Comparison of ENCODE assay signal across 8 cellular contexts in the genomic region with DNA sequence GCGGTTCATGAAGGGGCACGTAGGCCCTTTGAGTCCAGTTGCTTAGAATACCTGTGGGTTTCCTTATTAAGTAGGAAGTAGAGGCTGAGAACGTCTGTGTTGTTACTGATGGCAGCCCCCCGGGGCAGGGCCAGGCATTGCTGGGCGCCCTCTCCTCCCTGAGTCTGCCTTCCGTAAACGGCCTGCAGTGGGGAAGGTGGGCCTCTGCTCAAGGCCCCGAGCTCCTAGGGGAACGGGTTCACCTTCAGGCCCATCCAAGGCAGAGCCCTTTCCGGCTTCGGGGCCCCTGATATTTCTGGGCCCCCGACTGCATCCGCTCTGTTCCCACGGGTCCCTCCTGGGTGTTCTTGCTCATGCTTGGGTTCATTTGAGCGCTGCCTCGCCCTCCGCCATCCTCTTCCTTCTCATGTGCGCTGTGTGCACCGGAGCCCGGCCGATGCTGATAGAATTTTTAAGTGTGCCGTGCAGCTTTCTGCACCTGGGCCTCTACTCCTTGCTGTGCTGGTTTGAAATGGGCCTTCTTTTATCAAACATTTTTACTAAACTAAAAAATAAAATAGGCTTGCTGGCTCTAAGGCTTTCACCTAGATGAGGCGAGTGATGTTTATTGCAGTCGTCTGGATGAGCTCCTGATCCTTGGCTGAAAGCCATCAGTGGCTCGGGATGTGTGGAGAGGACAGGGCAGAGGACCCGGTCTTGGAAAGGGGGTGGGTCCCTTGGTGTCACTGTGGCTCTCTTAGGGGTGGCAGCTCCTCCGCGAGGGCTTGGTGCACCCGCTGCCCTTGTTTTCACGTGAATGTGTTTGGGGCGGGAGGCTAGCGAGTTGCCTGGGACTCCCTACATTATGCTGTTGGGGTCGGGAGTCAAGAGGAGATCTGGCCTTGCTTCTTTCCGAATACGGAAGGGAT. TPM values are rescaled to one million over a fixed set of nuclear protein-coding genes. Genes with fewer than 3 reads are reported as not detected.
DNase-seq lines count a peak whose midpoint lies in the region; ATAC-seq, FAIRE-seq and TF ChIP-seq lines count a peak whose summit lies in the region.

No MANE protein-coding gene starts in this region.

- peak overlapping the region; percentile 79 for H3K4me3 Mint-ChIP-seq in activated T-cell treated with anti-CD3 and anti-CD28 coated beads, Interleukin-2, amount 50 U/mL, for 4 hours

- no peaks in the 10 kb centered on the region for H3K27me3 ChIP-seq in HepG2 (ENCODE audit: control insufficient read depth in 1 of 2, insufficient read depth in 2 of 2, low read length in 2 of 2)

- TF ChIP-seq RAD21 in HepG2 (CRISPR knock-in tag; IDR thresholded peaks at IDR 0.05), result no peak

- H3K4me3 ChIP-seq in HepG2 (replicated peaks in 1 of 3; ENCODE audit: insufficient read depth in 1 of 3, low read depth in 2 of 3, low read length in 3 of 3), result peak overlapping the region; percentile 58 to 77 (median 64)

- intact Hi-C loops in HepG2 (cut with micrococcal nuclease; ENCODE audit: unreplicated experiment), result loop anchor here (2.0 to 5.0 kb wide), 3 partner anchors 16 to 377 kb away; no protein-coding TSS in a partner anchor

- no peak for FAIRE-seq in HepG2 (lab: Jason Lieb, UNC)

- in situ Hi-C loops in HepG2 (cut with HindIII; ENCODE audit: extremely low pct_ligation_motif_present, low pct_unique_long_range_greater_than_20kb), result no loop called here

- no peaks in the 10 kb centered on the region for H3K9me3 ChIP-seq in HepG2 (ENCODE audit: low read length)

- ATAC-seq in GM18907 (IDR thresholded peaks at IDR 0.05; ENCODE audit: unreplicated experiment), result peak; percentile 31
- peak; percentile 19 for ATAC-seq in HG02798 (IDR thresholded peaks at IDR 0.05; ENCODE audit: poor library complexity, unreplicated experiment)
- peak; percentile 28 to 56 for ATAC-seq in activated T-cell treated with anti-CD3 and anti-CD28 coated beads, Interleukin-2, amount 50 U/mL, for 4 hours
- ATAC-seq in HepG2, result peak; percentile 48

- H3K4me2 ChIP-seq in HepG2 (ENCODE audit: low read depth, low read length), result peak overlapping the region; percentile 90

- no peaks in the 10 kb centered on the region for H3K9me3 Mint-ChIP-seq in activated T-cell treated with anti-CD3 and anti-CD28 coated beads, Interleukin-2, amount 50 U/mL, for 4 hours

- peaks cover 46% of the 10 kb centered on the region for H3K4me1 ChIP-seq in HepG2 (ENCODE audit: insufficient read depth, low read length)

- peak overlapping the region; percentile 82 for H3K27ac ChIP-seq in HepG2 (ENCODE audit: extremely low read length, insufficient read depth, low read length)

- CTCF ChIA-PET in HepG2 (lab: Yijun Ruan, JAX; ENCODE audit: low intra/inter-chr PET ratio, low total read pairs), result interaction anchor here (0.9 kb wide), 1 partner anchor 24 kb away, joined by 3 read pairs; no protein-coding TSS in a partner anchor
- CTCF ChIA-PET in HEK293T (lab: Yijun Ruan, JAX), result interaction anchor here (1.5 to 1.8 kb wide), 2 partner anchors 16 to 29 kb away, joined by 6 to 8 read pairs; no protein-coding TSS in a partner anchor

- TF ChIP-seq POLR2A in HepG2 (IDR thresholded peaks at IDR 0.05; ENCODE audit: insufficient read depth in 1 of 2, low read depth in 2 of 2, low read length in 2 of 2), result no peak

- BruUV-seq in HepG2 (replicated peaks; lab: Mats Ljungman, UMichigan), result TSS peak; percentile 54

- TF ChIP-seq CTCF in HepG2 (CRISPR knock-in tag; IDR thresholded peaks at IDR 0.05), result no peak

- DNase-seq in activated T-cell treated with anti-CD3 and anti-CD28 coated beads, Interleukin-2, amount 50 U/mL, for 4 hours, result no peak
- DNase-seq in HepG2 (ENCODE audit: low spot score) (no peak), epidermal melanocyte (ENCODE audit: insufficient read length, low spot score) (no peak), inferior parietal cortex (ENCODE audit: extremely low spot score) (no peak), HEK293T (ENCODE audit: extremely low spot score) (no peak), NCI-H1436 (lab: John Stamatoyannopoulos, UW) (no peak)

- no peak overlapping the region for H2AFZ ChIP-seq in HepG2 (ENCODE audit: low read length)

- H4K20me1 ChIP-seq in HepG2 (ENCODE audit: insufficient read depth, low read length), result peaks cover 17% of the 10 kb centered on the region; the same call in 1 of the 2 replicates

- H3K9ac ChIP-seq in HepG2 (ENCODE audit: insufficient read depth, low read depth, low read length), result peak overlapping the region; percentile 79

- TF ChIP-seq EP300 in HepG2 (IDR thresholded peaks at IDR 0.05; ENCODE audit: low read depth in 2 of 2, low read length in 2 of 2) (no peak), HepG2 (CRISPR knock-in tag; IDR thresholded peaks at IDR 0.05; ENCODE audit: borderline replicate concordance) (no peak)

- peaks cover 82% of the 10 kb centered on the region for H3K4me1 Mint-ChIP-seq in activated T-cell treated with anti-CD3 and anti-CD28 coated beads, Interleukin-2, amount 50 U/mL, for 4 hours (ENCODE audit: low read depth)

- POLR2A ChIA-PET in HepG2 (lab: Yijun Ruan, JAX), result interaction anchor here (0.9 to 4.8 kb wide), 15 partner anchors 10 to 211 kb away, joined by 3 to 144 read pairs (median 8); partner anchors contain the start of gene TBC1D22A
- POLR2A ChIA-PET in HEK293T (lab: Yijun Ruan, JAX), result interaction anchor here (0.7 to 3.9 kb wide), 4 partner anchors 10 to 16 kb away, joined by 3 to 41 read pairs (median 3); partner anchors contain the start of gene TBC1D22A

- peaks cover under 1 to 2% of the 10 kb centered on the region in 2 experiments; a peak in 3 of 5 replicates for H3K36me3 ChIP-seq in HepG2 (replicated peaks in 1 of 2; ENCODE audit: control insufficient read depth in 1 of 2, insufficient read depth in 2 of 2, low read length in 2 of 2)

- peaks cover 65% of the 10 kb centered on the region for H3K79me2 ChIP-seq in HepG2 (ENCODE audit: insufficient read depth, low read length)

- H3K27me3 Mint-ChIP-seq in activated T-cell treated with anti-CD3 and anti-CD28 coated beads, Interleukin-2, amount 50 U/mL, for 4 hours (ENCODE audit: low read depth), result no peaks in the 10 kb centered on the region

- 10% methylated on average over 24 of the region's 35 CpGs for WGBS in HepG2 (ENCODE audit: low lambda C conversion rate)

- H3K36me3 Mint-ChIP-seq in activated T-cell treated with anti-CD3 and anti-CD28 coated beads, Interleukin-2, amount 50 U/mL, for 4 hours (ENCODE audit: insufficient read depth), result peaks cover 2% of the 10 kb centered on the region

TF ChIP-seq in HEK293T, 16 proteins besides CTCF, POLR2A, EP300 and RAD21 (continues in another document):
- TF ChIP-seq TARDBP (IDR thresholded peaks at IDR 0.05), result no peak

RNA-seq across cellular contexts. Expression of gene TBC1D22A, which starts 12.3 kb away (rescaled TPM):
- 10 to 100 TPM; 29.8 to 31.1 (median 29.9) TPM for total RNA-seq in activated T-cell treated with anti-CD3 and anti-CD28 coated beads, Interleukin-2, amount 50 U/mL, for 4 hours
- total RNA-seq in HepG2 (2016; rRNA removed; fragmentation: Illumina TruSeq; extraction: Trizol), result 17.3 and 17.6 TPM in 2 replicates
- total RNA-seq in HepG2 (2016; cell fraction: cytosol; rRNA removed; fragmentation: Illumina TruSeq; extraction: Trizol; ENCODE audit: low read depth), result 13.6 and 13.8 TPM in 2 replicates
- 14.5 and 18.0 TPM in 2 replicates for total RNA-seq in HepG2 (2016; cell fraction: insoluble cytoplasmic fraction; rRNA removed; fragmentation: Illumina TruSeq; extraction: Trizol)
- 15.2 and 19.7 TPM in 2 replicates for total RNA-seq in HepG2 (2016; cell fraction: membrane; rRNA removed; fragmentation: Illumina TruSeq; extraction: Trizol)
- total RNA-seq in HepG2 (2016; cell fraction: nucleus; rRNA removed; fragmentation: Illumina TruSeq; extraction: Trizol), result 11.0 and 13.2 TPM in 2 replicates
- 17.5 and 18.0 TPM in 2 replicates for polyA plus RNA-seq in HepG2 (2011; rRNA removed)
- polyA plus RNA-seq in HepG2 (2011; cell fraction: cytosol; rRNA removed), result 16.4 and 18.2 TPM in 2 replicates
- 14.2 and 18.7 TPM in 2 replicates for polyA plus RNA-seq in HepG2 (2011; cell fraction: nucleus; rRNA removed)
- 12.4 and 15.2 TPM in 2 replicates for polyA plus RNA-seq in HepG2 (2012)
- polyA plus RNA-seq in HepG2 (2016; cell fraction: cytosol; fragmentation: Illumina TruSeq; extraction: Trizol; ENCODE audit: low read depth), result 7.7 and 9.5 TPM in 2 replicates
- polyA plus RNA-seq in HepG2 (2016; cell fraction: insoluble cytoplasmic fraction; fragmentation: Illumina TruSeq; extraction: Trizol; ENCODE audit: low read depth), result 17.3 and 21.6 TPM in 2 replicates
- 14.3 and 16.8 TPM in 2 replicates for polyA plus RNA-seq in HepG2 (2016; cell fraction: membrane; fragmentation: Illumina TruSeq; extraction: Trizol; ENCODE audit: low read depth)
- polyA plus RNA-seq in HepG2 (2016; cell fraction: nucleus; fragmentation: Illumina TruSeq; extraction: Trizol; ENCODE audit: insufficient read depth, low read depth), result 13.4 and 13.5 TPM in 2 replicates
- 14.2 and 23.5 TPM in 2 replicates for polyA minus RNA-seq in HepG2 (2011; rRNA and poly(A)+ RNA removed; ENCODE audit: low replicate concordance)
- polyA minus RNA-seq in HepG2 (2011; cell fraction: cytosol; rRNA and poly(A)+ RNA removed), result 11.9 and 12.0 TPM in 2 replicates
- polyA minus RNA-seq in HepG2 (2011; cell fraction: nucleus; rRNA and poly(A)+ RNA removed), result 21.5 and 22.0 TPM in 2 replicates

RNA-seq across cellular contexts. Expression of gene CERK, which starts 36.7 kb away (rescaled TPM):
- total RNA-seq in activated T-cell treated with anti-CD3 and anti-CD28 coated beads, Interleukin-2, amount 50 U/mL, for 4 hours, result 10 to 100 TPM; 41.4 to 47.3 (median 44.9) TPM
- total RNA-seq in HepG2 (2016; rRNA removed; fragmentation: Illumina TruSeq; extraction: Trizol), result 40.3 and 41.8 TPM in 2 replicates
- total RNA-seq in HepG2 (2016; cell fraction: cytosol; rRNA removed; fragmentation: Illumina TruSeq; extraction: Trizol; ENCODE audit: low read depth), result 33.8 and 34.8 TPM in 2 replicates
- total RNA-seq in HepG2 (2016; cell fraction: insoluble cytoplasmic fraction; rRNA removed; fragmentation: Illumina TruSeq; extraction: Trizol), result 36.2 and 38.6 TPM in 2 replicates
- 63.0 and 65.4 TPM in 2 replicates for total RNA-seq in HepG2 (2016; cell fraction: membrane; rRNA removed; fragmentation: Illumina TruSeq; extraction: Trizol)
- total RNA-seq in HepG2 (2016; cell fraction: nucleus; rRNA removed; fragmentation: Illumina TruSeq; extraction: Trizol), result 26.0 and 34.7 TPM in 2 replicates
- polyA plus RNA-seq in HepG2 (2011; rRNA removed), result 41.9 and 49.5 TPM in 2 replicates
- 38.6 and 42.2 TPM in 2 replicates for polyA plus RNA-seq in HepG2 (2011; cell fraction: cytosol; rRNA removed)
- polyA plus RNA-seq in HepG2 (2011; cell fraction: nucleus; rRNA removed), result 42.7 and 45.1 TPM in 2 replicates
- 38.6 and 44.4 TPM in 2 replicates for polyA plus RNA-seq in HepG2 (2012)
- 31.4 and 34.6 TPM in 2 replicates for polyA plus RNA-seq in HepG2 (2016; cell fraction: cytosol; fragmentation: Illumina TruSeq; extraction: Trizol; ENCODE audit: low read depth)
- 32.4 and 37.2 TPM in 2 replicates for polyA plus RNA-seq in HepG2 (2016; cell fraction: insoluble cytoplasmic fraction; fragmentation: Illumina TruSeq; extraction: Trizol; ENCODE audit: low read depth)
- 47.9 and 48.5 TPM in 2 replicates for polyA plus RNA-seq in HepG2 (2016; cell fraction: membrane; fragmentation: Illumina TruSeq; extraction: Trizol; ENCODE audit: low read depth)
- 42.2 and 46.3 TPM in 2 replicates for polyA plus RNA-seq in HepG2 (2016; cell fraction: nucleus; fragmentation: Illumina TruSeq; extraction: Trizol; ENCODE audit: insufficient read depth, low read depth)
- polyA minus RNA-seq in HepG2 (2011; rRNA and poly(A)+ RNA removed; ENCODE audit: low replicate concordance), result 29.1 and 59.9 TPM in 2 replicates
- polyA minus RNA-seq in HepG2 (2011; cell fraction: cytosol; rRNA and poly(A)+ RNA removed), result 26.6 and 33.8 TPM in 2 replicates
- 39.4 and 41.5 TPM in 2 replicates for polyA minus RNA-seq in HepG2 (2011; cell fraction: nucleus; rRNA and poly(A)+ RNA removed)
